Comparison of ENCODE assay signal across 8 cellular contexts in the genomic region with DNA sequence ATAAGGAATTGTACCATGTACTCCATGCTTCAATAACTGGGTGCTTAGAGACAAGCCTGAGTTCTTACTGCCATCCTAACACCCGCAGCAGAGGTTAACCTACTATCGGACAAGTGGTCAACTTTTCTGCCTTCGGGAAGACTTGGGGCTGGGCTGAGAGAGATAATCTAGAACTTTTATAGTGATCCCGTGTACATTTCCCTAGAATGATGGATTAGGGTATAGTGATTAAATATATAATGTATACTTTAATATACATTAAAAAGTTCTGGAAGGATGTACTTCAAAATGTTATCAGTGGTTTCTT. TPM values are rescaled to one million over a fixed set of nuclear protein-coding genes. Genes with fewer than 3 reads are reported as not detected.
DNase-seq lines count a peak whose midpoint lies in the region; ATAC-seq, FAIRE-seq and TF ChIP-seq lines count a peak whose summit lies in the region.

No MANE protein-coding gene starts in this region.

- peaks cover 13% of the 10 kb centered on the region for H3K27me3 Mint-ChIP-seq in endodermal cell (ENCODE audit: insufficient read depth)

- peak overlapping the region; percentile 81 for H3K9ac ChIP-seq in DND-41 (ENCODE audit: low read depth, low read length)
- peak overlapping the region; percentile 75 for H3K9ac ChIP-seq in NT2/D1 (ENCODE audit: insufficient read length, low read depth)
- H3K9ac ChIP-seq in endodermal cell (ENCODE audit: extremely low read depth, low read length, poor library complexity, severe bottlenecking) = no peak overlapping the region

- peak overlapping the region; percentile 75 for H2AFZ ChIP-seq in DND-41 (ENCODE audit: low read depth, low read length)

- WGBS in endodermal cell (ENCODE audit: insufficient coverage in 1 of 2, insufficient read length in 1 of 2), 2 experiments = 84 to 92% methylated on average over 2 to 4 of the region's 4 CpGs
- WGBS in pancreas, 2 donors = 10 to 14% methylated on average over 4 of the region's 4 CpGs

- no peak for ATAC-seq in DND-41 (ENCODE audit: insufficient read depth, low read depth)
- no peak for ATAC-seq in pancreas
- ATAC-seq in HG03039 (IDR thresholded peaks at IDR 0.05; ENCODE audit: unreplicated experiment) = no peak
- ATAC-seq in HG02759 (IDR thresholded peaks at IDR 0.05; ENCODE audit: unreplicated experiment) = no peak

- H3K79me2 ChIP-seq in DND-41 (ENCODE audit: insufficient read depth, low read length) = no peaks in the 10 kb centered on the region

- H3K27ac ChIP-seq in DND-41 (ENCODE audit: low read length) (peak overlapping the region; percentile 92), endodermal cell (ENCODE audit: low read depth, low read length) (no peak overlapping the region), pancreas (peak overlapping the region; percentile 93 to 99 (median 98))

- H3K4me3 ChIP-seq in DND-41 (ENCODE audit: low read depth in 1 of 2, low read length in 2 of 2) (peak overlapping the region; percentile 21 to 61; a peak in 3 of 4 replicates), NT2/D1 (ENCODE audit: insufficient read length, low read depth) (peak overlapping the region; percentile 40), endodermal cell (ENCODE audit: low read length) (peak overlapping the region; percentile 73), pancreas (peak overlapping the region in 3 of 4 donors; percentile 46 to 66 (median 57))

- FAIRE-seq in pancreas (lab: Jason Lieb, UNC) = no peak

- peak overlapping the region; percentile 90 for H3K27ac Mint-ChIP-seq in endodermal cell

- no peak for TF ChIP-seq CTCF in DND-41 (IDR thresholded peaks at IDR 0.05; ENCODE audit: borderline replicate concordance, extremely low read depth, low read length, poor library complexity, severe bottlenecking)
- TF ChIP-seq CTCF in endodermal cell (conservative IDR thresholded peaks at IDR 0.05) = no peak
- no peak for TF ChIP-seq CTCF in pancreas (IDR thresholded peaks at IDR 0.05)

- peaks cover 7% of the 10 kb centered on the region for H3K4me1 Mint-ChIP-seq in endodermal cell

- H3K27me3 ChIP-seq in DND-41 (ENCODE audit: insufficient read depth, low read length, poor library complexity) (no peaks in the 10 kb centered on the region), NT2/D1 (ENCODE audit: insufficient read depth, insufficient read length) (no peaks in the 10 kb centered on the region), endodermal cell (ENCODE audit: control insufficient read depth, insufficient read depth, low read length, poor library complexity, severe bottlenecking) (no peaks in the 10 kb centered on the region), pancreas (no peaks in the 10 kb centered on the region)

- H3K4me2 ChIP-seq in DND-41 (ENCODE audit: insufficient read depth, low read length) = peak overlapping the region; percentile 84

- H3K9me3 ChIP-seq in DND-41 (ENCODE audit: insufficient read depth, low read length, severe bottlenecking) (no peaks in the 10 kb centered on the region), NT2/D1 (ENCODE audit: insufficient read depth, low read length) (peaks cover 4% of the 10 kb centered on the region; the same call in 1 of the 2 replicates), endodermal cell (ENCODE audit: control insufficient read depth, low read length) (no peaks in the 10 kb centered on the region), pancreas (no peaks in the 10 kb centered on the region)

- H3K4me1 ChIP-seq in DND-41 (ENCODE audit: insufficient read depth, low read length) = peaks cover 50% of the 10 kb centered on the region
- H3K4me1 ChIP-seq in NT2/D1 (ENCODE audit: insufficient read depth, insufficient read length) = no peaks in the 10 kb centered on the region
- H3K4me1 ChIP-seq in endodermal cell (ENCODE audit: control insufficient read depth, insufficient read depth, low read length) = no peaks in the 10 kb centered on the region
- peaks cover 0 to 5% (median 0%) of the 10 kb centered on the region in 3 donors for H3K4me1 ChIP-seq in pancreas

- DNase-seq in DND-41 (no peak), NT2/D1 (ENCODE audit: low read depth, low spot score) (no peak), endodermal cell (no peak), pancreas (no peak), NOMO-1 (lab: John Stamatoyannopoulos, UW; ENCODE audit: unreplicated experiment in 2 of 2) (no peak), amniotic stem cell (lab: John Stamatoyannopoulos, UW) (no peak)

- no peaks in the 10 kb centered on the region for H4K20me1 ChIP-seq in DND-41 (ENCODE audit: insufficient read depth, low read length)

- H3K36me3 ChIP-seq in DND-41 (ENCODE audit: insufficient read depth, low read length) (no peaks in the 10 kb centered on the region), NT2/D1 (ENCODE audit: insufficient read depth, insufficient read length, low read length) (no peaks in the 10 kb centered on the region), endodermal cell (ENCODE audit: control insufficient read depth, insufficient read depth, low read length) (no peaks in the 10 kb centered on the region), pancreas (no peaks in the 10 kb centered on the region)

- H3K4me3 Mint-ChIP-seq in endodermal cell = peak overlapping the region; percentile 68

- H3K36me3 Mint-ChIP-seq in endodermal cell (ENCODE audit: low read depth) = peaks cover 3% of the 10 kb centered on the region

- H3K9me3 Mint-ChIP-seq in endodermal cell = peaks cover 16% of the 10 kb centered on the region

- intact Hi-C loops in pancreas (cut with DNase I) = no loop called here

RNA-seq across cellular contexts. Expression of a gene that starts 12.2 kb away (rescaled TPM):
- 100 to 1,000 TPM; 283 to 299 TPM for total RNA-seq in endodermal cell
- 222 TPM for polyA plus RNA-seq in endodermal cell (2013, experiment 1 of 2)
- 193 TPM for polyA plus RNA-seq in endodermal cell (2013, experiment 2 of 2)
- 100 to 1,000 TPM in 1 of 6 donors, 10 to 100 TPM in 5; 51.9 to 103 (median 84.5) TPM for total RNA-seq in pancreas
- polyA plus RNA-seq in pancreas = 10 to 100 TPM; 26.5 to 56.8 TPM

RNA-seq across cellular contexts. Expression of a gene that starts 15.8 kb away (rescaled TPM):
- total RNA-seq in endodermal cell = 1 to 10 TPM; 3.8 to 6.6 TPM
- 3.8 TPM for polyA plus RNA-seq in endodermal cell (2013, experiment 1 of 2)
- polyA plus RNA-seq in endodermal cell (2013, experiment 2 of 2) = 5.3 TPM
- 1 to 10 TPM in 5 of 6 donors, under 1 TPM in 1; 0.85 to 3.0 (median 1.7) TPM for total RNA-seq in pancreas
- polyA plus RNA-seq in pancreas = 1 to 10 TPM; 2.2 to 5.0 TPM

RNA-seq across cellular contexts. Expression of a gene that starts 49.7 kb away (rescaled TPM):
- under 1 TPM in 1 of 2 donors, not detected in 1; 0.97 TPM for total RNA-seq in endodermal cell
- not detected for polyA plus RNA-seq in endodermal cell (2013, experiment 1 of 2)
- not detected for polyA plus RNA-seq in endodermal cell (2013, experiment 2 of 2)
- total RNA-seq in pancreas = under 1 TPM in 1 of 6 donors, not detected in 5; 0.31 TPM
- polyA plus RNA-seq in pancreas = under 1 TPM in 1 of 2 donors, not detected in 1; 0.28 TPM
